Comparison of ENCODE assay signal across 16 cellular contexts in genomic region chr15:32105258-32106248, GRCh38.
"Had no signal": no experiment of that assay in that cellular context is flagged by ENCODE, and none has a peak within 500 bp of the region (broad histone marks: within the 10 kb centered on the region; RNA-seq: fewer than 3 reads in every experiment).

No MANE protein-coding gene starts in this region.

- H3K36me3 Mint-ChIP-seq: activated CD4-positive, alpha-beta memory T cell treated with anti-CD3 and anti-CD28 coated beads for 36 hours; activated CD8-positive, alpha-beta memory T cell treated with anti-CD3 and anti-CD28 coated beads, Interleukin-2, amount 10 ng/mL, durations not matched to agents 7 days and 5 days; naive thymus-derived CD8-positive, alpha-beta T cell; T-cell had no signal

- ATAC-seq: activated CD8-positive, alpha-beta memory T cell treated with anti-CD3 and anti-CD28 coated beads, Interleukin-2, amount 10 ng/mL, durations not matched to agents 7 days and 5 days; naive thymus-derived CD8-positive, alpha-beta T cell; T-cell had no signal

- H3K27me3 ChIP-seq: colonic mucosa, esophagus squamous epithelium, tibial nerve had no signal

- H3K27ac ChIP-seq: colonic mucosa, esophagus squamous epithelium, parathyroid adenoma, SJSA1, tibial nerve had no signal

- H3K36me3 ChIP-seq: colonic mucosa, esophagus squamous epithelium, SJSA1, tibial nerve had no signal

- H2AFZ ChIP-seq: parathyroid adenoma had no signal

- H3K9ac ChIP-seq: parathyroid adenoma had no signal

- H3K9me3 Mint-ChIP-seq: activated CD4-positive, alpha-beta memory T cell treated with anti-CD3 and anti-CD28 coated beads for 36 hours; T-cell had no signal

- H3K4me1 ChIP-seq: colonic mucosa, esophagus squamous epithelium, SJSA1, tibial nerve had no signal

- H3K27ac Mint-ChIP-seq: activated CD4-positive, alpha-beta memory T cell treated with anti-CD3 and anti-CD28 coated beads for 36 hours; activated CD8-positive, alpha-beta memory T cell treated with anti-CD3 and anti-CD28 coated beads, Interleukin-2, amount 10 ng/mL, durations not matched to agents 7 days and 5 days; naive thymus-derived CD8-positive, alpha-beta T cell; T-cell had no signal

- H3K79me2 ChIP-seq: parathyroid adenoma had no signal

- H3K4me3 Mint-ChIP-seq: activated CD4-positive, alpha-beta memory T cell treated with anti-CD3 and anti-CD28 coated beads for 36 hours; activated CD8-positive, alpha-beta memory T cell treated with anti-CD3 and anti-CD28 coated beads, Interleukin-2, amount 10 ng/mL, durations not matched to agents 7 days and 5 days; naive thymus-derived CD8-positive, alpha-beta T cell; T-cell had no signal

- DNase-seq: activated CD4-positive, alpha-beta memory T cell treated with anti-CD3 and anti-CD28 coated beads for 36 hours; activated CD4-positive, alpha-beta T cell treated with anti-CD3 and anti-CD28 coated beads for 1 hour; activated CD8-positive, alpha-beta memory T cell treated with anti-CD3 and anti-CD28 coated beads, Interleukin-2, amount 10 ng/mL, durations not matched to agents 7 days and 5 days; activated naive CD4-positive, alpha-beta T cell treated with anti-CD3 and anti-CD28 coated beads, Interleukin-2, amount 50 U/mL, for 16 hours; activated T-cell treated with anti-CD3 and anti-CD28 coated beads, Interleukin-2, amount 50 U/mL, for 1 hour; central memory CD4-positive, alpha-beta T cell; colonic mucosa; esophagus squamous epithelium; naive thymus-derived CD8-positive, alpha-beta T cell; stimulated activated CD4-positive, alpha-beta T cell treated with anti-CD3 and anti-CD28 coated beads, Interleukin-2, amount 100 ng/mL, for 48 hours; stimulated activated naive CD4-positive, alpha-beta T cell; T-cell; T-helper 9 cell had no signal

- H3K4me3 ChIP-seq: colonic mucosa, esophagus squamous epithelium, SJSA1, tibial nerve had no signal

- H3K4me1 Mint-ChIP-seq: activated CD8-positive, alpha-beta memory T cell treated with anti-CD3 and anti-CD28 coated beads, Interleukin-2, amount 10 ng/mL, durations not matched to agents 7 days and 5 days had no signal

- H3K9me3 ChIP-seq: colonic mucosa, esophagus squamous epithelium, SJSA1, tibial nerve had no signal
